ENCODE assay signal across 20 cellular contexts in genomic region chr6:124054034-124054433, GRCh38.
DNase-seq lines count a peak whose midpoint lies in the region; ATAC-seq lines count a peak whose summit lies in the region.
"Had no signal": no experiment of that assay in that cellular context is flagged by ENCODE, and none has a peak within 500 bp of the region (broad histone marks: within the 10 kb centered on the region; RNA-seq: fewer than 3 reads in every experiment).

No MANE protein-coding gene starts in this region.

- H3K27ac ChIP-seq in GM23248, result no peak overlapping the region
- H3K27ac ChIP-seq: cardiac muscle cell had no signal

- H3K4me2 ChIP-seq in GM23248 (ENCODE audit: unreplicated experiment), result no peak overlapping the region

- no peaks in the 10 kb centered on the region for H3K9me3 ChIP-seq in GM23248 (ENCODE audit: low read depth)

- H3K4me3 ChIP-seq in GM23248, result no peak overlapping the region
- H3K4me3 ChIP-seq: cardiac muscle cell had no signal

- no peaks in the 10 kb centered on the region for H3K36me3 ChIP-seq in GM23248 (ENCODE audit: low read depth)
- H3K36me3 ChIP-seq: cardiac muscle cell had no signal

- in situ Hi-C loops in GM23248 (cut with MboI), result no loop called here

- H3K79me2 ChIP-seq in GM23248 (ENCODE audit: insufficient read depth), result no peaks in the 10 kb centered on the region

- no peaks in the 10 kb centered on the region for H3F3A ChIP-seq in GM23248 (ENCODE audit: insufficient read depth)

- peak; percentile 73 for ATAC-seq in GM18517 (IDR thresholded peaks at IDR 0.05; ENCODE audit: unreplicated experiment)
- peak; percentile 75 for ATAC-seq in GM19324 (IDR thresholded peaks at IDR 0.05; ENCODE audit: low FRiP score, unreplicated experiment)
- peak; percentile 48 for ATAC-seq in HG03025 (IDR thresholded peaks at IDR 0.05; ENCODE audit: low FRiP score, unreplicated experiment)
- ATAC-seq in GM19328 (IDR thresholded peaks at IDR 0.05; ENCODE audit: unreplicated experiment), result no peak
- ATAC-seq: stimulated activated naive CD8-positive, alpha-beta T cell treated with anti-CD3 and anti-CD28 coated beads, Interleukin-15, Interleukin-2, amounts not matched to agents 100 U/mL and 50 U/mL, for 24 hours had no signal

- no peak overlapping the region for H2AFZ ChIP-seq in GM23248

- no peaks in the 10 kb centered on the region for H4K20me1 ChIP-seq in GM23248 (ENCODE audit: insufficient read depth)

- no peaks in the 10 kb centered on the region for H3K4me1 ChIP-seq in GM23248 (ENCODE audit: insufficient read depth)

- H3K27me3 ChIP-seq in GM23248 (replicated peaks; ENCODE audit: insufficient read depth), result no peaks in the 10 kb centered on the region

- no peaks in the 10 kb centered on the region for H3K9me2 ChIP-seq in GM23248 (ENCODE audit: insufficient read depth)

- H3K9ac ChIP-seq in GM23248, result no peak overlapping the region

- DNase-seq in NCI-H748 treated with DMSO at 0.1 percent for 48 hours (lab: John Stamatoyannopoulos, UW) (peak; percentile 17), SHP77 treated with DMSO at 0.1 percent for 48 hours (lab: John Stamatoyannopoulos, UW) (no peak), GM23248 (no peak)
- no peak for DNase-seq in activated CD8-positive, alpha-beta memory T cell treated with anti-CD3 and anti-CD28 coated beads, Interleukin-2, amount 50 U/mL, for 48 hours
- DNase-seq: activated B cell treated with CpG ODN at 0.5 μM for 24 hours; activated CD4-positive, alpha-beta memory T cell treated with anti-CD3 and anti-CD28 coated beads for 36 hours; activated naive CD4-positive, alpha-beta T cell treated with anti-CD3 and anti-CD28 coated beads, Interleukin-2, amount 10 ng/mL, durations not matched to agents 7 days and 5 days; anterior cingulate cortex; GOT3; kidney glomerular epithelial cell; mammary epithelial cell; NCI-H524; stimulated activated CD4-positive, alpha-beta T cell treated with anti-CD3 and anti-CD28 coated beads, Interleukin-4, amount 100 ng/mL, for 24 hours; stimulated activated naive CD8-positive, alpha-beta T cell treated with anti-CD3 and anti-CD28 coated beads, Interleukin-15, Interleukin-2, amounts not matched to agents 100 U/mL and 50 U/mL, for 24 hours; T1000 had no signal
